1 cellular context compared by ENCODE assay signal in the genomic region with DNA sequence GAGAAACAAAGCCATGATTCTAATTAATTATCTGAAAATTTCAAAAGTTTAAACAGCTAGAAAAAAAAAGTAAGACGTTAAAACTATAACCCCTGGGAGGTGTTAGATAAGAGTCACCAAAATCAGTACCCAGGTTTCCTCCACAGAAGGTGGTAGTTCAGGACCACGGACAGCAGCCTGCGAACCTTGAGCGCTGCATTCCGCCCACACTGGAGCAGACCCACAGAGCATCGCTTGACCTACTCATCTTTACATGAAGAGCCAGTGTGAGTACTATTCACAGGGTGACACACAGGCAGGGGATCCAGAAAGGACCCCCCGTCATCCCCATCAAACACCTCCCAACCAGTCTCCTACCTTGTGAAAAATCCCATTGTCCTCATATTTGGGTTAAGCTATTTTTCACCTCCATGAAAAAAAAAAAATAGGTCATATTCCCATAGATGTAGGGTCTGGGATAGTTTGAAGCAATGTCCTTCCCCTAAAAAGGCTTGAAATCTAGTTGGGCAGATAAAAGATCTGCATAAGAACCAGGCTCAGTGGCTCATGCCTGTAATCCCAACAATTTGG.
A peak's percentile ranks its signal among the peaks of the same experiment; 100 is the strongest.
TF ChIP-seq lines count a peak whose summit lies in the region.

No MANE protein-coding gene starts in this region.

TF ChIP-seq in HepG2, 621 proteins besides CTCF, POLR2A, EP300 and RAD21 (continued from another document and continues in another):
- TF ChIP-seq, protein P1, sequence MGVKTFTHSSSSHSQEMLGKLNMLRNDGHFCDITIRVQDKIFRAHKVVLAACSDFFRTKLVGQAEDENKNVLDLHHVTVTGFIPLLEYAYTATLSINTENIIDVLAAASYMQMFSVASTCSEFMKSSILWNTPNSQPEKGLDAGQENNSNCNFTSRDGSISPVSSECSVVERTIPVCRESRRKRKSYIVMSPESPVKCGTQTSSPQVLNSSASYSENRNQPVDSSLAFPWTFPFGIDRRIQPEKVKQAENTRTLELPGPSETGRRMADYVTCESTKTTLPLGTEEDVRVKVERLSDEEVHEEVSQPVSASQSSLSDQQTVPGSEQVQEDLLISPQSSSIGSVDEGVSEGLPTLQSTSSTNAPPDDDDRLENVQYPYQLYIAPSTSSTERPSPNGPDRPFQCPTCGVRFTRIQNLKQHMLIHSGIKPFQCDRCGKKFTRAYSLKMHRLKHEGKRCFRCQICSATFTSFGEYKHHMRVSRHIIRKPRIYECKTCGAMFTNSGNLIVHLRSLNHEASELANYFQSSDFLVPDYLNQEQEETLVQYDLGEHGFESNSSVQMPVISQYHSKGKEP (CRISPR knock-in tag; IDR thresholded peaks at IDR 0.05): peak; percentile 91; the same call in 1 of the 2 replicates
- TF ChIP-seq PLRG1 (conservative IDR thresholded peaks at IDR 0.05): no peak
- peak; percentile 39; the same call in 1 of the 2 replicates for TF ChIP-seq ZNF263 (CRISPR knock-in tag; IDR thresholded peaks at IDR 0.05)
- no peak for TF ChIP-seq RORA (CRISPR knock-in tag; IDR thresholded peaks at IDR 0.05)
- TF ChIP-seq, protein P2, sequence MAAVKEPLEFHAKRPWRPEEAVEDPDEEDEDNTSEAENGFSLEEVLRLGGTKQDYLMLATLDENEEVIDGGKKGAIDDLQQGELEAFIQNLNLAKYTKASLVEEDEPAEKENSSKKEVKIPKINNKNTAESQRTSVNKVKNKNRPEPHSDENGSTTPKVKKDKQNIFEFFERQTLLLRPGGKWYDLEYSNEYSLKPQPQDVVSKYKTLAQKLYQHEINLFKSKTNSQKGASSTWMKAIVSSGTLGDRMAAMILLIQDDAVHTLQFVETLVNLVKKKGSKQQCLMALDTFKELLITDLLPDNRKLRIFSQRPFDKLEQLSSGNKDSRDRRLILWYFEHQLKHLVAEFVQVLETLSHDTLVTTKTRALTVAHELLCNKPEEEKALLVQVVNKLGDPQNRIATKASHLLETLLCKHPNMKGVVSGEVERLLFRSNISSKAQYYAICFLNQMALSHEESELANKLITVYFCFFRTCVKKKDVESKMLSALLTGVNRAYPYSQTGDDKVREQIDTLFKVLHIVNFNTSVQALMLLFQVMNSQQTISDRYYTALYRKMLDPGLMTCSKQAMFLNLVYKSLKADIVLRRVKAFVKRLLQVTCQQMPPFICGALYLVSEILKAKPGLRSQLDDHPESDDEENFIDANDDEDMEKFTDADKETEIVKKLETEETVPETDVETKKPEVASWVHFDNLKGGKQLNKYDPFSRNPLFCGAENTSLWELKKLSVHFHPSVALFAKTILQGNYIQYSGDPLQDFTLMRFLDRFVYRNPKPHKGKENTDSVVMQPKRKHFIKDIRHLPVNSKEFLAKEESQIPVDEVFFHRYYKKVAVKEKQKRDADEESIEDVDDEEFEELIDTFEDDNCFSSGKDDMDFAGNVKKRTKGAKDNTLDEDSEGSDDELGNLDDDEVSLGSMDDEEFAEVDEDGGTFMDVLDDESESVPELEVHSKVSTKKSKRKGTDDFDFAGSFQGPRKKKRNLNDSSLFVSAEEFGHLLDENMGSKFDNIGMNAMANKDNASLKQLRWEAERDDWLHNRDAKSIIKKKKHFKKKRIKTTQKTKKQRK (IDR thresholded peaks at IDR 0.05; ENCODE audit: low read length): no peak
- TF ChIP-seq MZF1 (CRISPR knock-in tag; IDR thresholded peaks at IDR 0.05; ENCODE audit: borderline replicate concordance): no peak
- TF ChIP-seq RARA (CRISPR knock-in tag; IDR thresholded peaks at IDR 0.05): peak; percentile 51; the same call in 1 of the 2 replicates
- 0 out of 2 replicates have a peak, but pooled peaks have one; percentile 65 for TF ChIP-seq ZNF720 (CRISPR knock-in tag; IDR thresholded peaks at IDR 0.05)
- TF ChIP-seq HNRNPH1 (optimal IDR thresholded peaks at IDR 0.05; ENCODE audit: low read depth, low read length): no peak
- peak; percentile 90; the same call in 1 of the 2 replicates for TF ChIP-seq ETV6 (CRISPR knock-in tag; conservative IDR thresholded peaks at IDR 0.05)
- TF ChIP-seq NCOA2 (CRISPR knock-in tag; IDR thresholded peaks at IDR 0.05): peak; percentile 57
- no peak for TF ChIP-seq MBD4 (IDR thresholded peaks at IDR 0.05; ENCODE audit: borderline replicate concordance, low read length)
- TF ChIP-seq, protein P3, sequence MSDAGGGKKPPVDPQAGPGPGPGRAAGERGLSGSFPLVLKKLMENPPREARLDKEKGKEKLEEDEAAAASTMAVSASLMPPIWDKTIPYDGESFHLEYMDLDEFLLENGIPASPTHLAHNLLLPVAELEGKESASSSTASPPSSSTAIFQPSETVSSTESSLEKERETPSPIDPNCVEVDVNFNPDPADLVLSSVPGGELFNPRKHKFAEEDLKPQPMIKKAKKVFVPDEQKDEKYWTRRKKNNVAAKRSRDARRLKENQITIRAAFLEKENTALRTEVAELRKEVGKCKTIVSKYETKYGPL (CRISPR knock-in tag; IDR thresholded peaks at IDR 0.05): peak; percentile 87
- TF ChIP-seq KLF6 (CRISPR knock-in tag; IDR thresholded peaks at IDR 0.05): peak; percentile 92; the same call in 1 of the 2 replicates
- no peak for TF ChIP-seq JUNB (CRISPR knock-in tag; IDR thresholded peaks at IDR 0.05; ENCODE audit: borderline replicate concordance)
- no peak for TF ChIP-seq MAFG (CRISPR knock-in tag; IDR thresholded peaks at IDR 0.05)
- TF ChIP-seq ZSCAN21 (CRISPR knock-in tag; IDR thresholded peaks at IDR 0.05; ENCODE audit: borderline replicate concordance): peak; percentile 58; the same call in 1 of the 2 replicates
- TF ChIP-seq ZNF256 (CRISPR knock-in tag; conservative IDR thresholded peaks at IDR 0.05): 0 out of 2 replicates have a peak, but pooled peaks have one; percentile 86
- TF ChIP-seq, protein P4, sequence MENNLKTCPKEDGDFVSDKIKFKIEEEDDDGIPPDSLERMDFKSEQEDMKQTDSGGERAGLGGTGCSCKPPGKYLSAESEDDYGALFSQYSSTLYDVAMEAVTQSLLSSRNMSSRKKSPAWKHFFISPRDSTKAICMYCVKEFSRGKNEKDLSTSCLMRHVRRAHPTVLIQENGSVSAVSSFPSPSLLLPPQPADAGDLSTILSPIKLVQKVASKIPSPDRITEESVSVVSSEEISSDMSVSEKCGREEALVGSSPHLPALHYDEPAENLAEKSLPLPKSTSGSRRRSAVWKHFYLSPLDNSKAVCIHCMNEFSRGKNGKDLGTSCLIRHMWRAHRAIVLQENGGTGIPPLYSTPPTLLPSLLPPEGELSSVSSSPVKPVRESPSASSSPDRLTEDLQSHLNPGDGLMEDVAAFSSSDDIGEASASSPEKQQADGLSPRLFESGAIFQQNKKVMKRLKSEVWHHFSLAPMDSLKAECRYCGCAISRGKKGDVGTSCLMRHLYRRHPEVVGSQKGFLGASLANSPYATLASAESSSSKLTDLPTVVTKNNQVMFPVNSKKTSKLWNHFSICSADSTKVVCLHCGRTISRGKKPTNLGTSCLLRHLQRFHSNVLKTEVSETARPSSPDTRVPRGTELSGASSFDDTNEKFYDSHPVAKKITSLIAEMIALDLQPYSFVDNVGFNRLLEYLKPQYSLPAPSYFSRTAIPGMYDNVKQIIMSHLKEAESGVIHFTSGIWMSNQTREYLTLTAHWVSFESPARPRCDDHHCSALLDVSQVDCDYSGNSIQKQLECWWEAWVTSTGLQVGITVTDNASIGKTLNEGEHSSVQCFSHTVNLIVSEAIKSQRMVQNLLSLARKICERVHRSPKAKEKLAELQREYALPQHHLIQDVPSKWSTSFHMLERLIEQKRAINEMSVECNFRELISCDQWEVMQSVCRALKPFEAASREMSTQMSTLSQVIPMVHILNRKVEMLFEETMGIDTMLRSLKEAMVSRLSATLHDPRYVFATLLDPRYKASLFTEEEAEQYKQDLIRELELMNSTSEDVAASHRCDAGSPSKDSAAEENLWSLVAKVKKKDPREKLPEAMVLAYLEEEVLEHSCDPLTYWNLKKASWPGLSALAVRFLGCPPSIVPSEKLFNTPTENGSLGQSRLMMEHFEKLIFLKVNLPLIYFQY (CRISPR knock-in tag; IDR thresholded peaks at IDR 0.05; ENCODE audit: borderline replicate concordance): peak; percentile 59; the same call in 1 of the 2 replicates
- TF ChIP-seq, protein P5, sequence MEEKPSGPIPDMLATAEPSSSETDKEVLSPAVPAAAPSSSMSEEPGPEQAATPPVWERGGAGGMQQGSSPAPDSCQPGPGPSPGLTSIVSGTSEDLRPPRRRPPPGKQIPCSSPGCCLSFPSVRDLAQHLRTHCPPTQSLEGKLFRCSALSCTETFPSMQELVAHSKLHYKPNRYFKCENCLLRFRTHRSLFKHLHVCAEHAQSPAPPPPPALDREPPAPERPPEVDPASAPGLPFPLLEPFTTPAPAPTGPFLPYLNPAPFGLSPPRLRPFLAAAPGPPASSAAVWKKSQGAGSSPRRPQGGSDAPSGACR (CRISPR knock-in tag; IDR thresholded peaks at IDR 0.05): no peak
- TF ChIP-seq, protein P6, sequence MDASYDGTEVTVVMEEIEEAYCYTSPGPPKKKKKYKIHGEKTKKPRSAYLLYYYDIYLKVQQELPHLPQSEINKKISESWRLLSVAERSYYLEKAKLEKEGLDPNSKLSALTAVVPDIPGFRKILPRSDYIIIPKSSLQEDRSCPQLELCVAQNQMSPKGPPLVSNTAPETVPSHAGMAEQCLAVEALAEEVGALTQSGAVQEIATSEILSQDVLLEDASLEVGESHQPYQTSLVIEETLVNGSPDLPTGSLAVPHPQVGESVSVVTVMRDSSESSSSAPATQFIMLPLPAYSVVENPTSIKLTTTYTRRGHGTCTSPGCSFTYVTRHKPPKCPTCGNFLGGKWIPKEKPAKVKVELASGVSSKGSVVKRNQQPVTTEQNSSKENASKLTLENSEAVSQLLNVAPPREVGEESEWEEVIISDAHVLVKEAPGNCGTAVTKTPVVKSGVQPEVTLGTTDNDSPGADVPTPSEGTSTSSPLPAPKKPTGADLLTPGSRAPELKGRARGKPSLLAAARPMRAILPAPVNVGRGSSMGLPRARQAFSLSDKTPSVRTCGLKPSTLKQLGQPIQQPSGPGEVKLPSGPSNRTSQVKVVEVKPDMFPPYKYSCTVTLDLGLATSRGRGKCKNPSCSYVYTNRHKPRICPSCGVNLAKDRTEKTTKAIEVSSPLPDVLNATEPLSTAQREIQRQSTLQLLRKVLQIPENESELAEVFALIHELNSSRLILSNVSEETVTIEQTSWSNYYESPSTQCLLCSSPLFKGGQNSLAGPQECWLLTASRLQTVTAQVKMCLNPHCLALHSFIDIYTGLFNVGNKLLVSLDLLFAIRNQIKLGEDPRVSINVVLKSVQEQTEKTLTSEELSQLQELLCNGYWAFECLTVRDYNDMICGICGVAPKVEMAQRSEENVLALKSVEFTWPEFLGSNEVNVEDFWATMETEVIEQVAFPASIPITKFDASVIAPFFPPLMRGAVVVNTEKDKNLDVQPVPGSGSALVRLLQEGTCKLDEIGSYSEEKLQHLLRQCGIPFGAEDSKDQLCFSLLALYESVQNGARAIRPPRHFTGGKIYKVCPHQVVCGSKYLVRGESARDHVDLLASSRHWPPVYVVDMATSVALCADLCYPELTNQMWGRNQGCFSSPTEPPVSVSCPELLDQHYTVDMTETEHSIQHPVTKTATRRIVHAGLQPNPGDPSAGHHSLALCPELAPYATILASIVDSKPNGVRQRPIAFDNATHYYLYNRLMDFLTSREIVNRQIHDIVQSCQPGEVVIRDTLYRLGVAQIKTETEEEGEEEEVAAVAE (CRISPR knock-in tag; IDR thresholded peaks at IDR 0.05; ENCODE audit: borderline replicate concordance): peak; percentile 80
- TF ChIP-seq SRY (CRISPR knock-in tag; IDR thresholded peaks at IDR 0.05): peak; percentile 88; the same call in 1 of the 2 replicates
- TF ChIP-seq, protein P7, sequence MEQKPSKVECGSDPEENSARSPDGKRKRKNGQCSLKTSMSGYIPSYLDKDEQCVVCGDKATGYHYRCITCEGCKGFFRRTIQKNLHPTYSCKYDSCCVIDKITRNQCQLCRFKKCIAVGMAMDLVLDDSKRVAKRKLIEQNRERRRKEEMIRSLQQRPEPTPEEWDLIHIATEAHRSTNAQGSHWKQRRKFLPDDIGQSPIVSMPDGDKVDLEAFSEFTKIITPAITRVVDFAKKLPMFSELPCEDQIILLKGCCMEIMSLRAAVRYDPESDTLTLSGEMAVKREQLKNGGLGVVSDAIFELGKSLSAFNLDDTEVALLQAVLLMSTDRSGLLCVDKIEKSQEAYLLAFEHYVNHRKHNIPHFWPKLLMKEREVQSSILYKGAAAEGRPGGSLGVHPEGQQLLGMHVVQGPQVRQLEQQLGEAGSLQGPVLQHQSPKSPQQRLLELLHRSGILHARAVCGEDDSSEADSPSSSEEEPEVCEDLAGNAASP (CRISPR knock-in tag; IDR thresholded peaks at IDR 0.05; ENCODE audit: borderline replicate concordance): peak; percentile 75
- TF ChIP-seq ZNF746 (CRISPR knock-in tag; IDR thresholded peaks at IDR 0.05): no peak
- peak; percentile 18; the same call in 1 of the 2 replicates for TF ChIP-seq STAG1 (CRISPR knock-in tag; IDR thresholded peaks at IDR 0.05)
- TF ChIP-seq HIVEP1 (CRISPR knock-in tag; IDR thresholded peaks at IDR 0.05): no peak
- TF ChIP-seq ZSCAN12 (CRISPR knock-in tag; IDR thresholded peaks at IDR 0.05): peak; percentile 79; the same call in 1 of the 2 replicates
- TF ChIP-seq ZNF891 (CRISPR knock-in tag; IDR thresholded peaks at IDR 0.05): peak; percentile 48; the same call in 1 of the 2 replicates
- peak; percentile 68; the same call in 1 of the 2 replicates for TF ChIP-seq ZNF367 (CRISPR knock-in tag; IDR thresholded peaks at IDR 0.05; ENCODE audit: borderline replicate concordance)
- TF ChIP-seq NBN (conservative IDR thresholded peaks at IDR 0.05): no peak
- no peak for TF ChIP-seq IRX3 (CRISPR knock-in tag; IDR thresholded peaks at IDR 0.05; ENCODE audit: borderline replicate concordance, low read depth)
- TF ChIP-seq, protein P8, sequence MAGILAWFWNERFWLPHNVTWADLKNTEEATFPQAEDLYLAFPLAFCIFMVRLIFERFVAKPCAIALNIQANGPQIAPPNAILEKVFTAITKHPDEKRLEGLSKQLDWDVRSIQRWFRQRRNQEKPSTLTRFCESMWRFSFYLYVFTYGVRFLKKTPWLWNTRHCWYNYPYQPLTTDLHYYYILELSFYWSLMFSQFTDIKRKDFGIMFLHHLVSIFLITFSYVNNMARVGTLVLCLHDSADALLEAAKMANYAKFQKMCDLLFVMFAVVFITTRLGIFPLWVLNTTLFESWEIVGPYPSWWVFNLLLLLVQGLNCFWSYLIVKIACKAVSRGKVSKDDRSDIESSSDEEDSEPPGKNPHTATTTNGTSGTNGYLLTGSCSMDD (CRISPR knock-in tag; IDR thresholded peaks at IDR 0.05): no peak
- peak; percentile 34; the same call in 1 of the 2 replicates for TF ChIP-seq SOX5 (CRISPR knock-in tag; IDR thresholded peaks at IDR 0.05; ENCODE audit: borderline replicate concordance)
- TF ChIP-seq ZNF124 (CRISPR knock-in tag; IDR thresholded peaks at IDR 0.05): peak; percentile 89
- TF ChIP-seq ZNF335 (CRISPR knock-in tag; IDR thresholded peaks at IDR 0.05): peak; percentile 77
- peak; percentile 59; the same call in 1 of the 2 replicates for TF ChIP-seq NFKBIZ (CRISPR knock-in tag; IDR thresholded peaks at IDR 0.05)
- TF ChIP-seq HNRNPUL1 (IDR thresholded peaks at IDR 0.05; ENCODE audit: low read depth, low read length): no peak
- TF ChIP-seq ZNF766 (CRISPR knock-in tag; IDR thresholded peaks at IDR 0.05; ENCODE audit: borderline replicate concordance): peak; percentile 86
- peak; percentile 32; the same call in 1 of the 2 replicates for TF ChIP-seq ZNF709 (CRISPR knock-in tag; IDR thresholded peaks at IDR 0.05)
- 0 out of 2 replicates have a peak, but pooled peaks have one; percentile 52 for TF ChIP-seq ZNF546 (CRISPR knock-in tag; conservative IDR thresholded peaks at IDR 0.05)
- TF ChIP-seq ZFP36L2 (CRISPR knock-in tag; IDR thresholded peaks at IDR 0.05): peak; percentile 58; the same call in 1 of the 2 replicates
- TF ChIP-seq KMT2B (CRISPR knock-in tag; IDR thresholded peaks at IDR 0.05): peak; percentile 72
- no peak for TF ChIP-seq CHCHD3 (CRISPR knock-in tag; IDR thresholded peaks at IDR 0.05)
- peak; percentile 66; the same call in 1 of the 2 replicates for TF ChIP-seq MIXL1 (CRISPR knock-in tag; IDR thresholded peaks at IDR 0.05)
- peak; percentile 87 for TF ChIP-seq HOXD1 (CRISPR knock-in tag; IDR thresholded peaks at IDR 0.05)
- TF ChIP-seq MEIS2 (CRISPR knock-in tag; IDR thresholded peaks at IDR 0.05): peak; percentile 57; the same call in 1 of the 2 replicates
- no peak for TF ChIP-seq NR2C2 (CRISPR knock-in tag; IDR thresholded peaks at IDR 0.05; ENCODE audit: borderline replicate concordance)
